ENCODE assay signal across 9 cellular contexts in the genomic region with DNA sequence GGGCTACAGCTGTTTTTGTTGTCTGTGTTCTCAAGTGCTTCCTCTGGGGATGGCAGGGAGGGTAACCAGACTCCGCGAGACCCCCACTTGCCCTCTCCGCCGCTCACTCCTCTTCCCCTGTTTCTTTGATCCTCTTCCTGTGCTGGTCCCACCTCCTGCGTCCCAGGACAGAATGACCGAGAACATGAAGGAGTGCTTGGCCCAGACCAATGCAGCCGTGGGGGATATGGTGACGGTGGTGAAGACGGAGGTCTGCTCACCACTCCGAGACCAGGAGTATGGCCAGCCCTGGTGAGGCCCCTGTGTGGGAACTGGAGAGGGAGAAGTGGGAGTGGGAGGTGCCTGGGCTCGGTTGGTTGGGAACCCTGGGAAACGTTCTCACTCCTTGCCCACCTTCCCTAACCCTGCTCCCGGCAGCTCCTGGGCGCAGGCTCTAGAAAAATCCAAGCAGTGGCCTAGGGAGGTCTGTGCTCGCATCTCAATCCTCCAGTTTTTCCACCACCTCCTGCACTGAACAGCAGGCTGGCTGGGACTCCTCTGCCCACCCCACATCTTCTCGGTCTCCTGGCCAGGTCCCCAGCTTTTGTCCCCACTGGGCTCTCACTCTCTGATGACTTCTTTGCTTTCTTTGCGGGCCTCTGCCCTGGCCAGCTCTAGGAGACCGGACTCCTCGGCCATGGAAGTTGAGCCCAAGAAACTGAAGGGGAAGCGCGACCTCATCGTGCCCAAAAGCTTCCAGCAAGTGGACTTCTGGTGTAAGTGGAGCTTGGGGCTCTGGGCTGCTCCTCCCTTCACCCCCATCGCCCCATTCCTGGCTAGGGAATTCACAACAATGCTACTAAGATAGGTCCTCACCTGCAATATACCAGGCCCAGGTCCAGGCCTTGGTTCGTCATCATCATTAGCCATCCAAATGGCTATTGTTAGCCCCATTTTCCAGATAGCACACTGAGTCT. TPM values are rescaled to one million over a fixed set of nuclear protein-coding genes. Genes with fewer than 3 reads are reported as not detected.
A peak's percentile ranks its signal among the peaks of the same experiment; 100 is the strongest.
DNase-seq lines count a peak whose midpoint lies in the region; ATAC-seq and TF ChIP-seq lines count a peak whose summit lies in the region.
"Had no signal": no experiment of that assay in that cellular context is flagged by ENCODE, and none has a peak within 500 bp of the region (broad histone marks: within the 10 kb centered on the region; RNA-seq: fewer than 3 reads in every experiment).

No MANE protein-coding gene starts in this region.

- no peak for TF ChIP-seq CTCF in foreskin fibroblast (IDR thresholded peaks at IDR 0.05; ENCODE audit: low read depth, low read length)
- TF ChIP-seq CTCF in nephron progenitor cell (IDR thresholded peaks at IDR 0.05): no peak
- no peak for TF ChIP-seq CTCF in vagina (IDR thresholded peaks at IDR 0.05)

- no peak for TF ChIP-seq POLR2A in vagina (IDR thresholded peaks at IDR 0.05)

- intact Hi-C loops in vagina (cut with DNase I): no loop called here

- peak overlapping the region; percentile 41 to 58 for H3K4me3 ChIP-seq in foreskin fibroblast (ENCODE audit: low read depth in 1 of 2, low read length in 2 of 2)
- H3K4me3 ChIP-seq in vagina: peak overlapping the region; percentile 65 to 75

- H3K9me3 ChIP-seq in vagina: no peaks in the 10 kb centered on the region

- peak overlapping the region; percentile 95 for H3K27ac ChIP-seq in vagina

- ATAC-seq in GM19324 (IDR thresholded peaks at IDR 0.05; ENCODE audit: low FRiP score, unreplicated experiment) (no peak), GM19035 (IDR thresholded peaks at IDR 0.05; ENCODE audit: unreplicated experiment) (no peak)

- no peak for DNase-seq in activated naive CD8-positive, alpha-beta T cell treated with anti-CD3 and anti-CD28 coated beads for 36 hours
- DNase-seq in foreskin fibroblast: no peak
- DNase-seq in nephron progenitor cell: peak; percentile 30
- no peak for DNase-seq in vagina (ENCODE audit: extremely low spot score in 2 of 2)
- no peak for DNase-seq in NCI-H774 (lab: John Stamatoyannopoulos, UW)
- DNase-seq: NCI-H146 had no signal

- no peaks in the 10 kb centered on the region for H3K9me3 Mint-ChIP-seq in activated naive CD8-positive, alpha-beta T cell (ENCODE audit: low read depth)
- H3K9me3 Mint-ChIP-seq in activated naive CD8-positive, alpha-beta T cell treated with anti-CD3 and anti-CD28 coated beads for 36 hours: no peaks in the 10 kb centered on the region
- H3K9me3 Mint-ChIP-seq in nephron progenitor cell: no peaks in the 10 kb centered on the region

- peaks cover under 1% of the 10 kb centered on the region for H3K36me3 Mint-ChIP-seq in activated naive CD8-positive, alpha-beta T cell
- no peaks in the 10 kb centered on the region for H3K36me3 Mint-ChIP-seq in activated naive CD8-positive, alpha-beta T cell treated with anti-CD3 and anti-CD28 coated beads for 36 hours
- peaks cover under 1% of the 10 kb centered on the region for H3K36me3 Mint-ChIP-seq in nephron progenitor cell (ENCODE audit: low read depth)

- peaks cover 12% of the 10 kb centered on the region for H3K4me1 Mint-ChIP-seq in activated naive CD8-positive, alpha-beta T cell (ENCODE audit: low read depth)
- H3K4me1 Mint-ChIP-seq in activated naive CD8-positive, alpha-beta T cell treated with anti-CD3 and anti-CD28 coated beads for 36 hours: peaks cover 12% of the 10 kb centered on the region
- H3K4me1 Mint-ChIP-seq in nephron progenitor cell: peaks cover 25% of the 10 kb centered on the region

- peak overlapping the region; percentile 67 for H3K4me3 Mint-ChIP-seq in activated naive CD8-positive, alpha-beta T cell
- no peak overlapping the region for H3K4me3 Mint-ChIP-seq in activated naive CD8-positive, alpha-beta T cell treated with anti-CD3 and anti-CD28 coated beads for 36 hours
- H3K4me3 Mint-ChIP-seq in nephron progenitor cell: peak overlapping the region; percentile 77

- H3K4me1 ChIP-seq in vagina: peaks cover 33% of the 10 kb centered on the region

- H3K27me3 ChIP-seq in vagina: no peaks in the 10 kb centered on the region

- peaks cover 0 to 22% of the 10 kb centered on the region in 2 donors for H3K36me3 ChIP-seq in vagina

- no peak overlapping the region for H3K27ac Mint-ChIP-seq in activated naive CD8-positive, alpha-beta T cell
- no peak overlapping the region for H3K27ac Mint-ChIP-seq in activated naive CD8-positive, alpha-beta T cell treated with anti-CD3 and anti-CD28 coated beads for 36 hours
- peak overlapping the region; percentile 91 for H3K27ac Mint-ChIP-seq in nephron progenitor cell

- peaks cover 5% of the 10 kb centered on the region for H3K27me3 Mint-ChIP-seq in activated naive CD8-positive, alpha-beta T cell
- no peaks in the 10 kb centered on the region for H3K27me3 Mint-ChIP-seq in activated naive CD8-positive, alpha-beta T cell treated with anti-CD3 and anti-CD28 coated beads for 36 hours
- peaks cover 16% of the 10 kb centered on the region for H3K27me3 Mint-ChIP-seq in nephron progenitor cell (ENCODE audit: low read depth, poor library complexity)

RNA-seq across cellular contexts. Expression of a gene that starts 35.4 kb away (rescaled TPM):
- 1 to 10 TPM; 4.7 to 4.8 TPM for total RNA-seq in activated naive CD8-positive, alpha-beta T cell treated with anti-CD3 and anti-CD28 coated beads for 36 hours
- 15.2 TPM for total RNA-seq in vagina
